15 cellular contexts compared by ENCODE assay signal in genomic region chr20:34479627-34480026, GRCh38. TPM values are rescaled to one million over a fixed set of nuclear protein-coding genes. Genes with fewer than 3 reads are reported as not detected.
DNase-seq lines count a peak whose midpoint lies in the region; ATAC-seq, FAIRE-seq and TF ChIP-seq lines count a peak whose summit lies in the region.
"Had no signal": no experiment of that assay in that cellular context is flagged by ENCODE, and none has a peak within 500 bp of the region (broad histone marks: within the 10 kb centered on the region; RNA-seq: fewer than 3 reads in every experiment).

No MANE protein-coding gene starts in this region.

- no peak overlapping the region for H3K4me3 Mint-ChIP-seq in CD14-positive monocyte
- no peak overlapping the region for H3K4me3 Mint-ChIP-seq in activated T-helper 1 cell treated with anti-CD3 and anti-CD28 coated beads, Interleukin-12 subunit alpha, Interleukin-12 subunit beta, Interleukin-2, Interleukin-4 antibody, amounts not matched to agents 30 ng/mL and 10 ng/mL and 1 ng/mL, durations not matched to agents 14 hours and 24 hours and 36 hours
- H3K4me3 Mint-ChIP-seq: CD4-positive, alpha-beta T cell; IgD-negative memory B cell had no signal

- peak overlapping the region in 4 of 7 donors; percentile 9 to 50 (median 16) for H3K27ac Mint-ChIP-seq in CD14-positive monocyte
- peak overlapping the region; percentile 18 for H3K27ac Mint-ChIP-seq in activated T-helper 1 cell treated with anti-CD3 and anti-CD28 coated beads, Interleukin-12 subunit alpha, Interleukin-12 subunit beta, Interleukin-2, Interleukin-4 antibody, amounts not matched to agents 30 ng/mL and 10 ng/mL and 1 ng/mL, durations not matched to agents 14 hours and 24 hours and 36 hours
- H3K27ac Mint-ChIP-seq: CD4-positive, alpha-beta T cell had no signal

- TF ChIP-seq CTCF in A549 (IDR thresholded peaks at IDR 0.05) (no peak), CD14-positive monocyte (IDR thresholded peaks at IDR 0.05) (no peak), GM10248 (IDR thresholded peaks at IDR 0.05; ENCODE audit: control extremely low read depth, extremely low read depth, low read depth, missing control alignments) (no peak)

- CTCF ChIA-PET in A549 (lab: Yijun Ruan, JAX) (no interaction called here), GM10248 (lab: Yijun Ruan, JAX) (interaction anchor here (3.4 kb wide), 1 partner anchor 168 kb away, joined by 12 read pairs; no protein-coding TSS in a partner anchor)

- WGBS in A549 (ENCODE audit: missing lambda C conversion rate) = 93% methylated on average over 4 of the region's 4 CpGs

- no peaks in the 10 kb centered on the region for H3K27me3 Mint-ChIP-seq in CD14-positive monocyte (ENCODE audit: low read depth in 3 of 3)
- no peaks in the 10 kb centered on the region for H3K27me3 Mint-ChIP-seq in activated T-helper 1 cell treated with anti-CD3 and anti-CD28 coated beads, Interleukin-12 subunit alpha, Interleukin-12 subunit beta, Interleukin-2, Interleukin-4 antibody, amounts not matched to agents 30 ng/mL and 10 ng/mL and 1 ng/mL, durations not matched to agents 14 hours and 24 hours and 36 hours (ENCODE audit: insufficient read depth)
- H3K27me3 Mint-ChIP-seq: CD4-positive, alpha-beta T cell; IgD-negative memory B cell had no signal

- TF ChIP-seq POLR2A in A549 (IDR thresholded peaks at IDR 0.05; ENCODE audit: low read length) = no peak

- peaks cover 67 to 87% of the 10 kb centered on the region in 2 donors for H3K36me3 Mint-ChIP-seq in CD14-positive monocyte
- peaks cover 58% of the 10 kb centered on the region for H3K36me3 Mint-ChIP-seq in activated T-helper 1 cell treated with anti-CD3 and anti-CD28 coated beads, Interleukin-12 subunit alpha, Interleukin-12 subunit beta, Interleukin-2, Interleukin-4 antibody, amounts not matched to agents 30 ng/mL and 10 ng/mL and 1 ng/mL, durations not matched to agents 14 hours and 24 hours and 36 hours (ENCODE audit: low read depth)

- ATAC-seq in A549 = no peak
- peak; percentile 43 for ATAC-seq in left colon
- ATAC-seq: HCT116 had no signal

- TF ChIP-seq RAD21 in A549 (conservative IDR thresholded peaks at IDR 0.05 in 1 of 2, IDR thresholded peaks at IDR 0.05 in 1 of 2) = no peak

- DNase-seq in A549 (ENCODE audit: low read depth in 1 of 2, low spot score in 1 of 2) (no peak), CD14-positive monocyte (ENCODE audit: low spot score) (no peak), left colon (no peak), GM10248 (ENCODE audit: extremely low spot score) (no peak), NCI-H446 treated with DMSO at 0.1 percent for 48 hours (lab: John Stamatoyannopoulos, UW) (no peak)
- DNase-seq in activated T-helper 1 cell treated with anti-CD3 and anti-CD28 coated beads, Interleukin-12 subunit alpha, Interleukin-12 subunit beta, Interleukin-2, Interleukin-4 antibody, amounts not matched to agents 30 ng/mL and 10 ng/mL and 1 ng/mL, durations not matched to agents 14 hours and 24 hours and 36 hours (ENCODE audit: low spot score) = no peak
- DNase-seq: AML-193; CD4-positive, alpha-beta T cell; DMS79; GM23248 had no signal

- POLR2A ChIA-PET in A549 (lab: Yijun Ruan, JAX) (no interaction called here), GM10248 (lab: Yijun Ruan, JAX) (no interaction called here)

- intact Hi-C loops in CD14-positive monocyte (cut with micrococcal nuclease) = no loop called here
- intact Hi-C loops in activated T-helper 1 cell treated with anti-CD3 and anti-CD28 coated beads, Interleukin-12 subunit alpha, Interleukin-12 subunit beta, Interleukin-2, Interleukin-4 antibody, amounts not matched to agents 30 ng/mL and 10 ng/mL and 1 ng/mL, durations not matched to agents 14 hours and 24 hours and 36 hours (cut with micrococcal nuclease) = no loop called here
- intact Hi-C loops in left colon (cut with DNase I, micrococcal nuclease) = loop anchor here in 1 of 2 donors (10.0 kb wide), 1 partner anchor 165 kb away; no protein-coding TSS in a partner anchor

- H3K27ac ChIP-seq in A549 = no peak overlapping the region
- H3K27ac ChIP-seq: BLaER1, GM23248 had no signal

- H3K4me1 Mint-ChIP-seq in CD14-positive monocyte = peaks cover 2% of the 10 kb centered on the region
- peaks cover 7% of the 10 kb centered on the region for H3K4me1 Mint-ChIP-seq in activated T-helper 1 cell treated with anti-CD3 and anti-CD28 coated beads, Interleukin-12 subunit alpha, Interleukin-12 subunit beta, Interleukin-2, Interleukin-4 antibody, amounts not matched to agents 30 ng/mL and 10 ng/mL and 1 ng/mL, durations not matched to agents 14 hours and 24 hours and 36 hours (ENCODE audit: low read depth)

- H3K4me2 ChIP-seq in A549 = no peak overlapping the region
- H3K4me2 ChIP-seq: BLaER1 had no signal

- H3K9me3 ChIP-seq in A549 = peaks cover 18% of the 10 kb centered on the region; the same call in 2 of the 3 replicates

- no peaks in the 10 kb centered on the region for H3K4me1 ChIP-seq in A549
- H3K4me1 ChIP-seq: BLaER1 had no signal

- no peak overlapping the region for H3K4me3 ChIP-seq in A549
- H3K4me3 ChIP-seq: BLaER1, GM23248 had no signal

- no peak for TF ChIP-seq EP300 in A549 (IDR thresholded peaks at IDR 0.05)

- no peak for FAIRE-seq in A549 (lab: Jason Lieb, UNC)
- FAIRE-seq: GM12891, H54 had no signal

- H3K9me3 Mint-ChIP-seq in CD14-positive monocyte = peaks cover 0 to 12% (median 6%) of the 10 kb centered on the region in 7 donors
- H3K9me3 Mint-ChIP-seq in activated T-helper 1 cell treated with anti-CD3 and anti-CD28 coated beads, Interleukin-12 subunit alpha, Interleukin-12 subunit beta, Interleukin-2, Interleukin-4 antibody, amounts not matched to agents 30 ng/mL and 10 ng/mL and 1 ng/mL, durations not matched to agents 14 hours and 24 hours and 36 hours = peaks cover 15% of the 10 kb centered on the region
- H3K9me3 Mint-ChIP-seq: CD4-positive, alpha-beta T cell had no signal

TF ChIP-seq in A549, 52 proteins besides CTCF, POLR2A, EP300 and RAD21:
- TF ChIP-seq CEBPB (IDR thresholded peaks at IDR 0.05) = no peak
- peak; percentile 76 for TF ChIP-seq MAFK (IDR thresholded peaks at IDR 0.05; ENCODE audit: partially characterized antibody)
- no peak for TF ChIP-seq PHF8 (IDR thresholded peaks at IDR 0.05; ENCODE audit: borderline replicate concordance, low read depth)
- TF ChIP-seq, protein P1, sequence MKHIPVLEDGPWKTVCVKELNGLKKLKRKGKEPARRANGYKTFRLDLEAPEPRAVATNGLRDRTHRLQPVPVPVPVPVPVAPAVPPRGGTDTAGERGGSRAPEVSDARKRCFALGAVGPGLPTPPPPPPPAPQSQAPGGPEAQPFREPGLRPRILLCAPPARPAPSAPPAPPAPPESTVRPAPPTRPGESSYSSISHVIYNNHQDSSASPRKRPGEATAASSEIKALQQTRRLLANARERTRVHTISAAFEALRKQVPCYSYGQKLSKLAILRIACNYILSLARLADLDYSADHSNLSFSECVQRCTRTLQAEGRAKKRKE (CRISPR knock-in tag; IDR thresholded peaks at IDR 0.05; ENCODE audit: low read depth) = no peak

RNA-seq across cellular contexts. Expression of gene DYNLRB1, which starts 36.6 kb away (rescaled TPM):
- polyA plus RNA-seq in A549 (2011; rRNA removed) (148 and 204 TPM in 2 replicates), A549 (2017; fragmentation: RNase III; extraction: RNeasy Plus Mini Kit Qiagen cat#74134 plus additional on column Dnase treatment) (206 to 230 TPM (median 211 TPM) in 3 replicates), CD14-positive monocyte (100 to 1,000 TPM; 148 to 166 TPM)
- polyA plus RNA-seq in A549 (2012; cell fraction: cytosol; rRNA removed) = 235 and 264 TPM in 2 replicates
- 104 and 152 TPM in 2 replicates for polyA plus RNA-seq in A549 (2012; cell fraction: nucleus; rRNA removed)
- 116 and 177 TPM in 2 replicates for polyA minus RNA-seq in A549 (2011; rRNA and poly(A)+ RNA removed)
- 92.0 and 104 TPM in 2 replicates for total RNA-seq in activated T-helper 1 cell treated with anti-CD3 and anti-CD28 coated beads, Interleukin-12 subunit alpha, Interleukin-12 subunit beta, Interleukin-2, Interleukin-4 antibody, amounts not matched to agents 30 ng/mL and 10 ng/mL and 1 ng/mL, durations not matched to agents 14 hours and 24 hours and 36 hours
- 100 to 1,000 TPM; 115 TPM for total RNA-seq in left colon
